25 cellular contexts compared by ENCODE assay signal in genomic region chr10:2929859-2930258, GRCh38.
"Had no signal": no experiment of that assay in that cellular context is flagged by ENCODE, and none has a peak within 500 bp of the region (broad histone marks: within the 10 kb centered on the region; RNA-seq: fewer than 3 reads in every experiment).

No MANE protein-coding gene starts in this region.

- H3K36me3 ChIP-seq: MG63, SJCRH30 had no signal

- H3K4me3 ChIP-seq: MG63, SJCRH30 had no signal

- H3K9me3 ChIP-seq: MG63, SJCRH30 had no signal

- H3K27ac ChIP-seq: RWPE1, SJCRH30 had no signal

- DNase-seq: IMR-90; Karpas-422; KG1; MG63; NCI-H1092; NCI-H1105 treated with DMSO at 0.1 percent for 48 hours; NCI-H1417 treated with DMSO at 0.1 percent for 48 hours; NCI-H146; NCI-H1694 treated with DMSO at 0.1 percent for 48 hours; NCI-H1930; NCI-H2081; NCI-H2107; NCI-H2171 treated with DMSO at 0.1 percent for 48 hours; NCI-H345; NCI-H446 treated with DMSO at 0.1 percent for 48 hours; NCI-H510A treated with DMSO at 0.1 percent for 48 hours; NCI-H526; NK-92 treated with Interleukin-12 subunit alpha and Interleukin-12 subunit beta, amount 100 ng/mL, for 24 hours; PC-3; SHP77; SJCRH30 had no signal

- ATAC-seq: HepG2, Panc1, PC-3, SK-N-SH treated with all-trans-retinoic acid at 6 μM for 48 hours had no signal

- H3K4me1 ChIP-seq: SJCRH30 had no signal

- H3K27me3 ChIP-seq: SJCRH30 had no signal
